Comparison of ENCODE assay signal across 1 cellular context in the genomic region with DNA sequence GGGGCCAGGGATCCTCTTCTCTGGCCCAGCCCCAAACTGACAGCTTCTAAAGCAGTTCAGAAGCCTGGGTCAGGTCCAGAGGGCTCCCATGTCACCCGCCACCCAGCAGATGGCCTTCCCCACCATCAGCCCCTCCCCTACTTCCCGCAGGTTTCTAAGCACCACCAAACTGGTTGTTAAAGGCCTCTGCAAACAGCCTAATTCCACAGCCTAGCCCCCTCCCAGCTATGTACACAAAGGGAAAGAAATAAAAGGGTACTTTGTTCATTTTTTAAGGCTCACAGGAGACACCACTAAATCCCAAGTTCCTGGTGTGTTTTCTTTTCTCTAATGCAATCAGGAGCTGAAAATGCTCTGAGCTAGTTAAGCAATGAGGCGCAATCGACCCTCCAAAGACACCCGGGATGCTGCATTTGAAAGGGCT.
TF ChIP-seq lines count a peak whose summit lies in the region.

No MANE protein-coding gene starts in this region.

TF ChIP-seq in K562, 482 proteins besides CTCF, POLR2A, EP300 and RAD21:
- TF ChIP-seq ZNF324 (CRISPR knock-in tag; IDR thresholded peaks at IDR 0.05) (no peak), ZNF253 (CRISPR knock-in tag; conservative IDR thresholded peaks at IDR 0.05) (no peak), PCBP1 (IDR thresholded peaks at IDR 0.05; ENCODE audit: low read depth, low read length, poor library complexity, severe bottlenecking) (no peak), MAFG (tag; conservative IDR thresholded peaks at IDR 0.05) (no peak), PHF8 (IDR thresholded peaks at IDR 0.05; ENCODE audit: borderline replicate concordance, low read length) (no peak), RBFOX2 (IDR thresholded peaks at IDR 0.05; ENCODE audit: low read depth, low read length) (no peak), POLR2H (tag; IDR thresholded peaks at IDR 0.05; ENCODE audit: low read depth) (no peak), ZNF561 (CRISPR knock-in tag; conservative IDR thresholded peaks at IDR 0.05) (no peak), TCF7L2 (IDR thresholded peaks at IDR 0.05; ENCODE audit: low read depth, low read length) (no peak), CHD1 (IDR thresholded peaks at IDR 0.05; ENCODE audit: low read length) (no peak), NR2C2 (CRISPR knock-in tag; IDR thresholded peaks at IDR 0.05) (no peak), NR2C2 (tag; IDR thresholded peaks at IDR 0.05) (no peak), ZNF23 (CRISPR knock-in tag; IDR thresholded peaks at IDR 0.05) (no peak)
- TF ChIP-seq, protein P1, sequence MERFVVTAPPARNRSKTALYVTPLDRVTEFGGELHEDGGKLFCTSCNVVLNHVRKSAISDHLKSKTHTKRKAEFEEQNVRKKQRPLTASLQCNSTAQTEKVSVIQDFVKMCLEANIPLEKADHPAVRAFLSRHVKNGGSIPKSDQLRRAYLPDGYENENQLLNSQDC (CRISPR knock-in tag; IDR thresholded peaks at IDR 0.05): no peak
- TF ChIP-seq, protein P2, sequence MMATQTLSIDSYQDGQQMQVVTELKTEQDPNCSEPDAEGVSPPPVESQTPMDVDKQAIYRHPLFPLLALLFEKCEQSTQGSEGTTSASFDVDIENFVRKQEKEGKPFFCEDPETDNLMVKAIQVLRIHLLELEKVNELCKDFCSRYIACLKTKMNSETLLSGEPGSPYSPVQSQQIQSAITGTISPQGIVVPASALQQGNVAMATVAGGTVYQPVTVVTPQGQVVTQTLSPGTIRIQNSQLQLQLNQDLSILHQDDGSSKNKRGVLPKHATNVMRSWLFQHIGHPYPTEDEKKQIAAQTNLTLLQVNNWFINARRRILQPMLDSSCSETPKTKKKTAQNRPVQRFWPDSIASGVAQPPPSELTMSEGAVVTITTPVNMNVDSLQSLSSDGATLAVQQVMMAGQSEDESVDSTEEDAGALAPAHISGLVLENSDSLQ (IDR thresholded peaks at IDR 0.05): no peak
- TF ChIP-seq, protein P3, sequence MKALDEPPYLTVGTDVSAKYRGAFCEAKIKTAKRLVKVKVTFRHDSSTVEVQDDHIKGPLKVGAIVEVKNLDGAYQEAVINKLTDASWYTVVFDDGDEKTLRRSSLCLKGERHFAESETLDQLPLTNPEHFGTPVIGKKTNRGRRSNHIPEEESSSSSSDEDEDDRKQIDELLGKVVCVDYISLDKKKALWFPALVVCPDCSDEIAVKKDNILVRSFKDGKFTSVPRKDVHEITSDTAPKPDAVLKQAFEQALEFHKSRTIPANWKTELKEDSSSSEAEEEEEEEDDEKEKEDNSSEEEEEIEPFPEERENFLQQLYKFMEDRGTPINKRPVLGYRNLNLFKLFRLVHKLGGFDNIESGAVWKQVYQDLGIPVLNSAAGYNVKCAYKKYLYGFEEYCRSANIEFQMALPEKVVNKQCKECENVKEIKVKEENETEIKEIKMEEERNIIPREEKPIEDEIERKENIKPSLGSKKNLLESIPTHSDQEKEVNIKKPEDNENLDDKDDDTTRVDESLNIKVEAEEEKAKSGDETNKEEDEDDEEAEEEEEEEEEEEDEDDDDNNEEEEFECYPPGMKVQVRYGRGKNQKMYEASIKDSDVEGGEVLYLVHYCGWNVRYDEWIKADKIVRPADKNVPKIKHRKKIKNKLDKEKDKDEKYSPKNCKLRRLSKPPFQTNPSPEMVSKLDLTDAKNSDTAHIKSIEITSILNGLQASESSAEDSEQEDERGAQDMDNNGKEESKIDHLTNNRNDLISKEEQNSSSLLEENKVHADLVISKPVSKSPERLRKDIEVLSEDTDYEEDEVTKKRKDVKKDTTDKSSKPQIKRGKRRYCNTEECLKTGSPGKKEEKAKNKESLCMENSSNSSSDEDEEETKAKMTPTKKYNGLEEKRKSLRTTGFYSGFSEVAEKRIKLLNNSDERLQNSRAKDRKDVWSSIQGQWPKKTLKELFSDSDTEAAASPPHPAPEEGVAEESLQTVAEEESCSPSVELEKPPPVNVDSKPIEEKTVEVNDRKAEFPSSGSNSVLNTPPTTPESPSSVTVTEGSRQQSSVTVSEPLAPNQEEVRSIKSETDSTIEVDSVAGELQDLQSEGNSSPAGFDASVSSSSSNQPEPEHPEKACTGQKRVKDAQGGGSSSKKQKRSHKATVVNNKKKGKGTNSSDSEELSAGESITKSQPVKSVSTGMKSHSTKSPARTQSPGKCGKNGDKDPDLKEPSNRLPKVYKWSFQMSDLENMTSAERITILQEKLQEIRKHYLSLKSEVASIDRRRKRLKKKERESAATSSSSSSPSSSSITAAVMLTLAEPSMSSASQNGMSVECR (CRISPR knock-in tag; IDR thresholded peaks at IDR 0.05): no peak
- TF ChIP-seq, protein P4, sequence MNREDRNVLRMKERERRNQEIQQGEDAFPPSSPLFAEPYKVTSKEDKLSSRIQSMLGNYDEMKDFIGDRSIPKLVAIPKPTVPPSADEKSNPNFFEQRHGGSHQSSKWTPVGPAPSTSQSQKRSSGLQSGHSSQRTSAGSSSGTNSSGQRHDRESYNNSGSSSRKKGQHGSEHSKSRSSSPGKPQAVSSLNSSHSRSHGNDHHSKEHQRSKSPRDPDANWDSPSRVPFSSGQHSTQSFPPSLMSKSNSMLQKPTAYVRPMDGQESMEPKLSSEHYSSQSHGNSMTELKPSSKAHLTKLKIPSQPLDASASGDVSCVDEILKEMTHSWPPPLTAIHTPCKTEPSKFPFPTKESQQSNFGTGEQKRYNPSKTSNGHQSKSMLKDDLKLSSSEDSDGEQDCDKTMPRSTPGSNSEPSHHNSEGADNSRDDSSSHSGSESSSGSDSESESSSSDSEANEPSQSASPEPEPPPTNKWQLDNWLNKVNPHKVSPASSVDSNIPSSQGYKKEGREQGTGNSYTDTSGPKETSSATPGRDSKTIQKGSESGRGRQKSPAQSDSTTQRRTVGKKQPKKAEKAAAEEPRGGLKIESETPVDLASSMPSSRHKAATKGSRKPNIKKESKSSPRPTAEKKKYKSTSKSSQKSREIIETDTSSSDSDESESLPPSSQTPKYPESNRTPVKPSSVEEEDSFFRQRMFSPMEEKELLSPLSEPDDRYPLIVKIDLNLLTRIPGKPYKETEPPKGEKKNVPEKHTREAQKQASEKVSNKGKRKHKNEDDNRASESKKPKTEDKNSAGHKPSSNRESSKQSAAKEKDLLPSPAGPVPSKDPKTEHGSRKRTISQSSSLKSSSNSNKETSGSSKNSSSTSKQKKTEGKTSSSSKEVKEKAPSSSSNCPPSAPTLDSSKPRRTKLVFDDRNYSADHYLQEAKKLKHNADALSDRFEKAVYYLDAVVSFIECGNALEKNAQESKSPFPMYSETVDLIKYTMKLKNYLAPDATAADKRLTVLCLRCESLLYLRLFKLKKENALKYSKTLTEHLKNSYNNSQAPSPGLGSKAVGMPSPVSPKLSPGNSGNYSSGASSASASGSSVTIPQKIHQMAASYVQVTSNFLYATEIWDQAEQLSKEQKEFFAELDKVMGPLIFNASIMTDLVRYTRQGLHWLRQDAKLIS (CRISPR knock-in tag; IDR thresholded peaks at IDR 0.05): no peak
- TF ChIP-seq, protein P5, sequence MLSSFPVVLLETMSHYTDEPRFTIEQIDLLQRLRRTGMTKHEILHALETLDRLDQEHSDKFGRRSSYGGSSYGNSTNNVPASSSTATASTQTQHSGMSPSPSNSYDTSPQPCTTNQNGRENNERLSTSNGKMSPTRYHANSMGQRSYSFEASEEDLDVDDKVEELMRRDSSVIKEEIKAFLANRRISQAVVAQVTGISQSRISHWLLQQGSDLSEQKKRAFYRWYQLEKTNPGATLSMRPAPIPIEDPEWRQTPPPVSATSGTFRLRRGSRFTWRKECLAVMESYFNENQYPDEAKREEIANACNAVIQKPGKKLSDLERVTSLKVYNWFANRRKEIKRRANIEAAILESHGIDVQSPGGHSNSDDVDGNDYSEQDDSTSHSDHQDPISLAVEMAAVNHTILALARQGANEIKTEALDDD (IDR thresholded peaks at IDR 0.05): no peak
- TF ChIP-seq, protein P6, sequence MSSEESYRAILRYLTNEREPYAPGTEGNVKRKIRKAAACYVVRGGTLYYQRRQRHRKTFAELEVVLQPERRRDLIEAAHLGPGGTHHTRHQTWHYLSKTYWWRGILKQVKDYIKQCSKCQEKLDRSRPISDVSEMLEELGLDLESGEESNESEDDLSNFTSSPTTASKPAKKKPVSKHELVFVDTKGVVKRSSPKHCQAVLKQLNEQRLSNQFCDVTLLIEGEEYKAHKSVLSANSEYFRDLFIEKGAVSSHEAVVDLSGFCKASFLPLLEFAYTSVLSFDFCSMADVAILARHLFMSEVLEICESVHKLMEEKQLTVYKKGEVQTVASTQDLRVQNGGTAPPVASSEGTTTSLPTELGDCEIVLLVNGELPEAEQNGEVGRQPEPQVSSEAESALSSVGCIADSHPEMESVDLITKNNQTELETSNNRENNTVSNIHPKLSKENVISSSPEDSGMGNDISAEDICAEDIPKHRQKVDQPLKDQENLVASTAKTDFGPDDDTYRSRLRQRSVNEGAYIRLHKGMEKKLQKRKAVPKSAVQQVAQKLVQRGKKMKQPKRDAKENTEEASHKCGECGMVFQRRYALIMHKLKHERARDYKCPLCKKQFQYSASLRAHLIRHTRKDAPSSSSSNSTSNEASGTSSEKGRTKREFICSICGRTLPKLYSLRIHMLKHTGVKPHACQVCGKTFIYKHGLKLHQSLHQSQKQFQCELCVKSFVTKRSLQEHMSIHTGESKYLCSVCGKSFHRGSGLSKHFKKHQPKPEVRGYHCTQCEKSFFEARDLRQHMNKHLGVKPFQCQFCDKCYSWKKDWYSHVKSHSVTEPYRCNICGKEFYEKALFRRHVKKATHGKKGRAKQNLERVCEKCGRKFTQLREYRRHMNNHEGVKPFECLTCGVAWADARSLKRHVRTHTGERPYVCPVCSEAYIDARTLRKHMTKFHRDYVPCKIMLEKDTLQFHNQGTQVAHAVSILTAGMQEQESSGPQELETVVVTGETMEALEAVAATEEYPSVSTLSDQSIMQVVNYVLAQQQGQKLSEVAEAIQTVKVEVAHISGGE (CRISPR knock-in tag; IDR thresholded peaks at IDR 0.05): no peak
- TF ChIP-seq, protein P7, sequence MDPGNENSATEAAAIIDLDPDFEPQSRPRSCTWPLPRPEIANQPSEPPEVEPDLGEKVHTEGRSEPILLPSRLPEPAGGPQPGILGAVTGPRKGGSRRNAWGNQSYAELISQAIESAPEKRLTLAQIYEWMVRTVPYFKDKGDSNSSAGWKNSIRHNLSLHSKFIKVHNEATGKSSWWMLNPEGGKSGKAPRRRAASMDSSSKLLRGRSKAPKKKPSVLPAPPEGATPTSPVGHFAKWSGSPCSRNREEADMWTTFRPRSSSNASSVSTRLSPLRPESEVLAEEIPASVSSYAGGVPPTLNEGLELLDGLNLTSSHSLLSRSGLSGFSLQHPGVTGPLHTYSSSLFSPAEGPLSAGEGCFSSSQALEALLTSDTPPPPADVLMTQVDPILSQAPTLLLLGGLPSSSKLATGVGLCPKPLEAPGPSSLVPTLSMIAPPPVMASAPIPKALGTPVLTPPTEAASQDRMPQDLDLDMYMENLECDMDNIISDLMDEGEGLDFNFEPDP (CRISPR knock-in tag; IDR thresholded peaks at IDR 0.05): no peak
